Comparison of ENCODE assay signal across 25 cellular contexts in genomic region chr16:28592511-28592910, GRCh38. TPM values are rescaled to one million over a fixed set of nuclear protein-coding genes. Genes with fewer than 3 reads are reported as not detected.
"Had no signal": no experiment of that assay in that cellular context is flagged by ENCODE, and none has a peak within 500 bp of the region (broad histone marks: within the 10 kb centered on the region; RNA-seq: fewer than 3 reads in every experiment).

No MANE protein-coding gene starts in this region.

- H3K27me3 ChIP-seq: breast epithelium had no signal

- H3K27me3 Mint-ChIP-seq: activated naive CD8-positive, alpha-beta T cell treated with anti-CD3 and anti-CD28 coated beads, Interleukin-2, amount 10 ng/mL, durations not matched to agents 7 days and 5 days had no signal

- DNase-seq: activated CD4-positive, alpha-beta T cell treated with anti-CD3 and anti-CD28 coated beads for 48 hours; activated CD4-positive, alpha-beta T cell treated with anti-CD3 and anti-CD28 coated beads, Interleukin-2, amount 50 U/mL, for 4 hours; activated CD8-positive, alpha-beta memory T cell treated with anti-CD3 and anti-CD28 coated beads, Interleukin-2, amount 50 U/mL, for 48 hours; activated CD8-positive, alpha-beta T cell treated with anti-CD3 and anti-CD28 coated beads, Interleukin-2, amount 10 ng/mL, durations not matched to agents 7 days and 5 days; activated gamma-delta T cell; activated naive CD4-positive, alpha-beta T cell treated with anti-CD3 and anti-CD28 coated beads for 36 hours; activated naive CD8-positive, alpha-beta T cell treated with anti-CD3 and anti-CD28 coated beads, Interleukin-2, amount 10 ng/mL, durations not matched to agents 7 days and 5 days; activated T-cell treated with anti-CD3 and anti-CD28 coated beads, Interleukin-2, amount 50 U/mL, for 1 hour; caudate nucleus; KBM-7; NCI-H1048; NCI-H146; NCI-H187 treated with DMSO at 0.1 percent for 48 hours; NCI-H2081 treated with DMSO at 0.1 percent for 48 hours; NCI-H446; NCI-H524; PC-3; SHP77 treated with DMSO at 0.1 percent for 48 hours had no signal

- ATAC-seq: activated CD4-positive, CD25-positive, alpha-beta regulatory T cell treated with anti-CD3 and anti-CD28 coated beads, Interleukin-2, amount 50 U/mL, for 24 hours; activated CD8-positive, alpha-beta T cell treated with anti-CD3 and anti-CD28 coated beads, Interleukin-2, amount 10 ng/mL, durations not matched to agents 7 days and 5 days; PC-3 had no signal

- H3K4me3 ChIP-seq: breast epithelium had no signal

- H3K9me3 ChIP-seq: breast epithelium had no signal

- H3K27ac ChIP-seq: breast epithelium had no signal

- H3K4me3 Mint-ChIP-seq: activated CD8-positive, alpha-beta T cell treated with anti-CD3 and anti-CD28 coated beads, Interleukin-2, amount 10 ng/mL, durations not matched to agents 7 days and 5 days; activated naive CD4-positive, alpha-beta T cell treated with anti-CD3 and anti-CD28 coated beads for 36 hours; activated naive CD8-positive, alpha-beta T cell treated with anti-CD3 and anti-CD28 coated beads, Interleukin-2, amount 10 ng/mL, durations not matched to agents 7 days and 5 days; T-helper 1 cell treated with Interleukin-12 subunit alpha and Interleukin-12 subunit beta and Interleukin-4 antibody, amounts not matched to agents 30 μg/mL and 1 μg/mL, for 36 hours had no signal

- H3K9me3 Mint-ChIP-seq: activated naive CD4-positive, alpha-beta T cell treated with anti-CD3 and anti-CD28 coated beads for 36 hours; activated naive CD8-positive, alpha-beta T cell treated with anti-CD3 and anti-CD28 coated beads, Interleukin-2, amount 10 ng/mL, durations not matched to agents 7 days and 5 days; T-helper 1 cell treated with Interleukin-12 subunit alpha and Interleukin-12 subunit beta and Interleukin-4 antibody, amounts not matched to agents 30 μg/mL and 1 μg/mL, for 36 hours had no signal

- H3K4me1 ChIP-seq: breast epithelium had no signal

- H3K27ac Mint-ChIP-seq: activated CD8-positive, alpha-beta T cell treated with anti-CD3 and anti-CD28 coated beads, Interleukin-2, amount 10 ng/mL, durations not matched to agents 7 days and 5 days; activated naive CD4-positive, alpha-beta T cell treated with anti-CD3 and anti-CD28 coated beads for 36 hours; activated naive CD8-positive, alpha-beta T cell treated with anti-CD3 and anti-CD28 coated beads, Interleukin-2, amount 10 ng/mL, durations not matched to agents 7 days and 5 days; T-helper 1 cell treated with Interleukin-12 subunit alpha and Interleukin-12 subunit beta and Interleukin-4 antibody, amounts not matched to agents 30 μg/mL and 1 μg/mL, for 36 hours had no signal

- H3K36me3 ChIP-seq: breast epithelium had no signal

RNA-seq across cellular contexts. Expression of gene SULT1A2, which starts 4.3 kb away (rescaled TPM):
- total RNA-seq: LHCN-M2, M059J, PC-3, SK-MEL-5 had no signal

RNA-seq across cellular contexts. Expression of gene NPIPB8, which starts 45.4 kb away (rescaled TPM):
- total RNA-seq: activated naive CD4-positive, alpha-beta T cell treated with anti-CD3 and anti-CD28 coated beads for 36 hours; breast epithelium; M059J; SK-MEL-5 had no signal
- polyA plus RNA-seq: aorta had no signal

RNA-seq across cellular contexts. Expression of gene NUPR1, which starts 53.7 kb away (rescaled TPM):
- total RNA-seq: activated CD8-positive, alpha-beta T cell treated with anti-CD3 and anti-CD28 coated beads, Interleukin-2, amount 10 ng/mL, durations not matched to agents 7 days and 5 days; activated naive CD4-positive, alpha-beta T cell treated with anti-CD3 and anti-CD28 coated beads for 36 hours had no signal
